ENCODE assay signal across 11 cellular contexts in genomic region chr3:195540526-195540925, GRCh38. TPM values are rescaled to one million over a fixed set of nuclear protein-coding genes. Genes with fewer than 3 reads are reported as not detected.
A peak's percentile ranks its signal among the peaks of the same experiment; 100 is the strongest.
DNase-seq lines count a peak whose midpoint lies in the region; ATAC-seq and TF ChIP-seq lines count a peak whose summit lies in the region.
"Had no signal": no experiment of that assay in that cellular context is flagged by ENCODE, and none has a peak within 500 bp of the region (broad histone marks: within the 10 kb centered on the region; RNA-seq: fewer than 3 reads in every experiment).

No MANE protein-coding gene starts in this region.

- no peaks in the 10 kb centered on the region for H3K9me3 Mint-ChIP-seq in neural progenitor cell

- H3F3A ChIP-seq in Loucy (ENCODE audit: low read depth) (no peaks in the 10 kb centered on the region), neural progenitor cell (ENCODE audit: low read depth) (no peaks in the 10 kb centered on the region)

- H3K4me1 ChIP-seq in Loucy (ENCODE audit: insufficient read depth, low read length, poor library complexity, severe bottlenecking), result peaks cover 53% of the 10 kb centered on the region
- H3K4me1 ChIP-seq in adipocyte (ENCODE audit: control insufficient read depth, insufficient read depth, low read length), result peaks cover 25% of the 10 kb centered on the region
- H3K4me1 ChIP-seq in neural progenitor cell, result peaks cover 12% of the 10 kb centered on the region

- TF ChIP-seq CTCF in Loucy (conservative IDR thresholded peaks at IDR 0.05; ENCODE audit: low read length) (no peak), neural progenitor cell (IDR thresholded peaks at IDR 0.05) (no peak)

- H3K4me3 Mint-ChIP-seq in neural progenitor cell, result peak overlapping the region; percentile 55

- H3K9me3 ChIP-seq in Loucy (ENCODE audit: insufficient read depth, low read depth, low read length), result no peaks in the 10 kb centered on the region
- H3K9me3 ChIP-seq in adipocyte (ENCODE audit: control insufficient read depth, low read length), result no peaks in the 10 kb centered on the region
- no peaks in the 10 kb centered on the region for H3K9me3 ChIP-seq in neural progenitor cell (ENCODE audit: low read depth)
- H3K9me3 ChIP-seq: stomach had no signal

- H3K36me3 ChIP-seq in Loucy (ENCODE audit: insufficient read depth, low read length) (no peaks in the 10 kb centered on the region), adipocyte (ENCODE audit: control insufficient read depth, insufficient read depth, low read length, severe bottlenecking) (no peaks in the 10 kb centered on the region), neural progenitor cell (no peaks in the 10 kb centered on the region)
- H3K36me3 ChIP-seq: stomach had no signal

- H3K27ac Mint-ChIP-seq in neural progenitor cell, result no peak overlapping the region

- H3K27me3 ChIP-seq in Loucy (ENCODE audit: insufficient read depth, low read length, poor library complexity, severe bottlenecking), result no peaks in the 10 kb centered on the region
- H3K27me3 ChIP-seq in adipocyte (replicated peaks; ENCODE audit: control insufficient read depth, insufficient read depth, low read length), result no peaks in the 10 kb centered on the region
- peaks cover 19% of the 10 kb centered on the region for H3K27me3 ChIP-seq in neural progenitor cell
- H3K27me3 ChIP-seq: stomach had no signal

- ATAC-seq in HG02763 (IDR thresholded peaks at IDR 0.05; ENCODE audit: unreplicated experiment), result no peak
- ATAC-seq in HG03469 (IDR thresholded peaks at IDR 0.05; ENCODE audit: unreplicated experiment), result no peak

- H3K9me2 ChIP-seq in Loucy (replicated peaks; ENCODE audit: low read depth, low read length), result no peaks in the 10 kb centered on the region

- H3K4me1 Mint-ChIP-seq in neural progenitor cell, result peaks cover 35% of the 10 kb centered on the region

- peaks cover 4% of the 10 kb centered on the region for H3K27me3 Mint-ChIP-seq in neural progenitor cell (ENCODE audit: insufficient read depth, low read depth)

- H3K4me2 ChIP-seq in Loucy (ENCODE audit: low read depth, low read length, poor library complexity, severe bottlenecking) (peak overlapping the region; percentile 92), neural progenitor cell (peak overlapping the region; percentile 88)

- H4K20me1 ChIP-seq in Loucy (ENCODE audit: insufficient read depth, low read length, poor library complexity, severe bottlenecking), result peaks cover 50% of the 10 kb centered on the region
- H4K20me1 ChIP-seq in neural progenitor cell (ENCODE audit: low read depth), result peaks cover 30% of the 10 kb centered on the region

- H3K36me3 Mint-ChIP-seq in neural progenitor cell, result peaks cover 1% of the 10 kb centered on the region

- H2AFZ ChIP-seq in Loucy (ENCODE audit: low read length) (no peak overlapping the region), neural progenitor cell (replicated peaks) (no peak overlapping the region)

- H3K27ac ChIP-seq in neural progenitor cell, result no peak overlapping the region

- peak overlapping the region; percentile 82 for H3K9ac ChIP-seq in Loucy (ENCODE audit: low read depth, low read length, poor library complexity, severe bottlenecking)
- no peak overlapping the region for H3K9ac ChIP-seq in adipocyte (ENCODE audit: low read length)
- no peak overlapping the region for H3K9ac ChIP-seq in neural progenitor cell

- DNase-seq in DMS79 treated with DMSO at 0.1 percent for 48 hours (lab: John Stamatoyannopoulos, UW) (peak; percentile 75), adipocyte (ENCODE audit: low read depth) (no peak), neural progenitor cell (ENCODE audit: low spot score) (no peak), inferior parietal cortex (ENCODE audit: extremely low spot score) (no peak)
- DNase-seq: foreskin melanocyte, mesendoderm, NCI-H2029, stomach had no signal

- H3K4me3 ChIP-seq in Loucy (ENCODE audit: low read length, poor library complexity, severe bottlenecking) (peak overlapping the region; percentile 96), adipocyte (ENCODE audit: low read length) (peak overlapping the region; percentile 94), neural progenitor cell (no peak overlapping the region)

- H3K79me2 ChIP-seq in Loucy (ENCODE audit: insufficient read depth, low read length), result peaks cover 74% of the 10 kb centered on the region
- peaks cover 73% of the 10 kb centered on the region for H3K79me2 ChIP-seq in neural progenitor cell (ENCODE audit: low read depth)

RNA-seq across cellular contexts. Expression of gene PPP1R2, which starts 2.6 kb away (rescaled TPM):
- 59.2 and 63.8 TPM in 2 replicates for total RNA-seq in neural progenitor cell (ENCODE audit: low replicate concordance)

RNA-seq across cellular contexts. Expression of gene APOD, which starts 43.2 kb away (rescaled TPM):
- total RNA-seq in neural progenitor cell (ENCODE audit: low replicate concordance), result not detected in 2 replicates
